In genomic region chr3:107962015-107962414, GRCh38 we compare ENCODE assay signal across 3 cellular contexts.
"Had no signal": no experiment of that assay in that cellular context is flagged by ENCODE, and none has a peak within 500 bp of the region (broad histone marks: within the 10 kb centered on the region; RNA-seq: fewer than 3 reads in every experiment).

No MANE protein-coding gene starts in this region.

- ATAC-seq: GM12878 had no signal

- DNase-seq: GDM1, GF-D8 had no signal
